Comparison of ENCODE assay signal across 8 cellular contexts in genomic region chr18:13003466-13003896, GRCh38. TPM values are rescaled to one million over a fixed set of nuclear protein-coding genes. Genes with fewer than 3 reads are reported as not detected.
DNase-seq lines count a peak whose midpoint lies in the region; ATAC-seq and TF ChIP-seq lines count a peak whose summit lies in the region.

No MANE protein-coding gene starts in this region.

- peak; percentile 47 for DNase-seq in BJ (ENCODE audit: low read depth)
- peak; percentile 30 for DNase-seq in NCI-H460 (ENCODE audit: extremely low read depth, low read depth)
- DNase-seq in cardiac fibroblast (ENCODE audit: low read depth in 2 of 2) = peak; percentile 82 to 83
- DNase-seq in lower lobe of right lung = no peak
- DNase-seq in NCI-H1105 treated with DMSO at 0.1 percent for 48 hours (lab: John Stamatoyannopoulos, UW) = no peak
- no peak for DNase-seq in ureter (ENCODE audit: low spot score)

- H3K4me3 ChIP-seq in BJ (ENCODE audit: low read depth, low read length) (no peak overlapping the region), cardiac fibroblast (replicated peaks in 1 of 2; ENCODE audit: low read depth in 2 of 2, low read length in 2 of 2) (no peak overlapping the region), lower lobe of right lung (no peak overlapping the region)

- H3K27me3 ChIP-seq in BJ (ENCODE audit: control insufficient read depth, insufficient read depth, low read length) (no peaks in the 10 kb centered on the region), lower lobe of right lung (ENCODE audit: low read depth) (no peaks in the 10 kb centered on the region)

- H3K36me3 ChIP-seq in BJ (ENCODE audit: control insufficient read depth, insufficient read depth, low read length) (0 out of 2 replicates have a peak, but pooled peaks cover 1% of the 10 kb centered on the region), lower lobe of right lung (peaks cover 47% of the 10 kb centered on the region)

- CTCF ChIA-PET in BJ (lab: Yijun Ruan, JAX) = interaction anchor here (0.8 to 2.8 kb wide), 5 partner anchors 10 to 630 kb away, joined by 3 to 18 read pairs (median 4); no protein-coding TSS in a partner anchor

- no peak overlapping the region for H3K27ac ChIP-seq in lower lobe of right lung

- ATAC-seq in GM18868 (IDR thresholded peaks at IDR 0.05; ENCODE audit: unreplicated experiment) (peak; percentile 55), lower lobe of right lung (peak; percentile 51 to 64), HG02571 (IDR thresholded peaks at IDR 0.05; ENCODE audit: unreplicated experiment) (no peak)

- no peaks in the 10 kb centered on the region for H3K4me1 ChIP-seq in lower lobe of right lung

- TF ChIP-seq CTCF in BJ (IDR thresholded peaks at IDR 0.05; ENCODE audit: insufficient read depth, low read depth, low read length) (peak; percentile 71), cardiac fibroblast (IDR thresholded peaks at IDR 0.05; ENCODE audit: low read depth, low read length) (peak; percentile 52), lower lobe of right lung (IDR thresholded peaks at IDR 0.05) (peak; percentile 26)

- no peaks in the 10 kb centered on the region for H3K9me3 ChIP-seq in lower lobe of right lung

- intact Hi-C loops in lower lobe of right lung (cut with DNase I) = no loop called here

- POLR2A ChIA-PET in BJ (lab: Charles Lee) = no interaction called here

RNA-seq across cellular contexts. Expression of gene CEP192, which starts 12.3 kb away (rescaled TPM):
- polyA plus RNA-seq in BJ (2011; rRNA removed) = 13.3 and 17.0 TPM in 2 replicates
- polyA minus RNA-seq in BJ (2011; rRNA and poly(A)+ RNA removed) = 18.2 and 23.5 TPM in 2 replicates
- total RNA-seq in NCI-H460 (2014; rRNA removed; shearing (Covaris generic)) = 13.7 and 16.6 TPM in 2 replicates
- 32.4 and 32.8 TPM in 2 replicates for polyA plus RNA-seq in NCI-H460 (2014; cell fraction: nucleus; rRNA removed)
- total RNA-seq in lower lobe of right lung (29.1 TPM), ureter (38.8 TPM)

RNA-seq across cellular contexts. Expression of gene SEH1L, which starts 55.7 kb away (rescaled TPM):
- polyA plus RNA-seq in BJ (2011; rRNA removed) = 32.3 and 59.0 TPM in 2 replicates
- polyA minus RNA-seq in BJ (2011; rRNA and poly(A)+ RNA removed) = 50.5 and 56.8 TPM in 2 replicates
- 43.2 and 43.3 TPM in 2 replicates for total RNA-seq in NCI-H460 (2014; rRNA removed; shearing (Covaris generic))
- polyA plus RNA-seq in NCI-H460 (2014; cell fraction: nucleus; rRNA removed) = 25.7 and 28.7 TPM in 2 replicates
- total RNA-seq in lower lobe of right lung (34.8 TPM), ureter (53.1 TPM)

Comparison
In these comparisons a context has a peak if more than half of its experiments do, and no peak if none do; other contexts are left out.
1. DNase-seq: peak in BJ (single experiment), NCI-H460 (single experiment) and cardiac fibroblast (2 of 2); none in lower lobe of right lung (single experiment), NCI-H1105 treated with DMSO at 0.1 percent for 48 hours (single experiment) and ureter (single experiment).
2. Peak in every context shown above with its lines, with median percentiles within 50 percentile points of each other: CTCF ChIP-seq.